Comparison of ENCODE assay signal across 1 cellular context in genomic region chr9:136740971-136741884, GRCh38.
TF ChIP-seq lines count a peak whose summit lies in the region.

No MANE protein-coding gene starts in this region.

TF ChIP-seq in HepG2, 621 proteins besides CTCF, POLR2A, EP300 and RAD21 (continued from another document and continues in another):
- TF ChIP-seq ZBTB26 (CRISPR knock-in tag; IDR thresholded peaks at IDR 0.05; ENCODE audit: borderline replicate concordance) (0 out of 2 replicates have a peak, but pooled peaks have one; percentile 32), MEIS2 (CRISPR knock-in tag; IDR thresholded peaks at IDR 0.05) (no peak), ZNF7 (CRISPR knock-in tag; IDR thresholded peaks at IDR 0.05) (no peak), TAF1 (CRISPR knock-in tag; IDR thresholded peaks at IDR 0.05) (no peak), TOPORS (CRISPR knock-in tag; IDR thresholded peaks at IDR 0.05) (no peak), ZBTB40 (IDR thresholded peaks at IDR 0.05) (no peak), ZBTB40 (CRISPR knock-in tag; IDR thresholded peaks at IDR 0.05) (peak; percentile 32; the same call in 1 of the 2 replicates), TGIF2 (CRISPR knock-in tag; IDR thresholded peaks at IDR 0.05) (peak; percentile 69; the same call in 1 of the 2 replicates), ZNF276 (CRISPR knock-in tag; IDR thresholded peaks at IDR 0.05; ENCODE audit: low read depth) (peak; percentile 73; the same call in 1 of the 2 replicates), SNAPC2 (CRISPR knock-in tag; IDR thresholded peaks at IDR 0.05) (no peak), CREBL2 (CRISPR knock-in tag; IDR thresholded peaks at IDR 0.05; ENCODE audit: borderline replicate concordance) (no peak), ZBTB34 (CRISPR knock-in tag; IDR thresholded peaks at IDR 0.05) (no peak), HNF1B (CRISPR knock-in tag; IDR thresholded peaks at IDR 0.05) (peak; percentile 77), ZNF614 (CRISPR knock-in tag; IDR thresholded peaks at IDR 0.05; ENCODE audit: borderline replicate concordance) (no peak), ZSCAN31 (CRISPR knock-in tag; IDR thresholded peaks at IDR 0.05; ENCODE audit: low read depth) (no peak), ZBTB7A (CRISPR knock-in tag; IDR thresholded peaks at IDR 0.05) (peak; percentile 65), HES4 (CRISPR knock-in tag; IDR thresholded peaks at IDR 0.05; ENCODE audit: borderline replicate concordance) (peak; percentile 83; the same call in 1 of the 2 replicates), FOXC1 (CRISPR knock-in tag; IDR thresholded peaks at IDR 0.05; ENCODE audit: borderline replicate concordance) (0 out of 2 replicates have a peak, but pooled peaks have one; percentile 69), ZNF317 (CRISPR knock-in tag; IDR thresholded peaks at IDR 0.05) (0 out of 2 replicates have a peak, but pooled peaks have one; percentile 67), ZEB1 (IDR thresholded peaks at IDR 0.05; ENCODE audit: insufficient replicate concordance, low read depth) (no peak), ZFX (CRISPR knock-in tag; IDR thresholded peaks at IDR 0.05; ENCODE audit: low read depth) (peak; percentile 79), ZUFSP (CRISPR knock-in tag; IDR thresholded peaks at IDR 0.05; ENCODE audit: borderline replicate concordance) (no peak), ATF5 (CRISPR knock-in tag; IDR thresholded peaks at IDR 0.05; ENCODE audit: low read depth) (no peak), RELA (CRISPR knock-in tag; IDR thresholded peaks at IDR 0.05) (no peak), ZBTB43 (CRISPR knock-in tag; conservative IDR thresholded peaks at IDR 0.05) (peak; percentile 75; the same call in 1 of the 2 replicates), ZNF704 (CRISPR knock-in tag; IDR thresholded peaks at IDR 0.05; ENCODE audit: borderline replicate concordance) (no peak), ELF4 (CRISPR knock-in tag; IDR thresholded peaks at IDR 0.05; ENCODE audit: borderline replicate concordance) (no peak), ZSCAN12 (CRISPR knock-in tag; IDR thresholded peaks at IDR 0.05) (peak; percentile 23; the same call in 1 of the 2 replicates), SP5 (CRISPR knock-in tag; IDR thresholded peaks at IDR 0.05; ENCODE audit: borderline replicate concordance, low read depth) (peak; percentile 44; the same call in 1 of the 2 replicates), ZNF333 (CRISPR knock-in tag; IDR thresholded peaks at IDR 0.05; ENCODE audit: borderline replicate concordance) (no peak), CHD4 (IDR thresholded peaks at IDR 0.05; ENCODE audit: borderline replicate concordance, low read length) (no peak), ZNF232 (CRISPR knock-in tag; IDR thresholded peaks at IDR 0.05; ENCODE audit: borderline replicate concordance) (peak; percentile 79), ELF3 (CRISPR knock-in tag; IDR thresholded peaks at IDR 0.05) (peak; percentile 47; the same call in 1 of the 2 replicates), ARNTL (CRISPR knock-in tag; IDR thresholded peaks at IDR 0.05) (peak; percentile 80), RNF2 (conservative IDR thresholded peaks at IDR 0.05; ENCODE audit: low read depth) (0 out of 2 replicates have a peak, but pooled peaks have one; percentile 45), ZNF724P (CRISPR knock-in tag; IDR thresholded peaks at IDR 0.05; ENCODE audit: borderline replicate concordance) (peak; percentile 81), IKZF4 (CRISPR knock-in tag; IDR thresholded peaks at IDR 0.05; ENCODE audit: borderline replicate concordance, low read depth, not compliant biosample characterization) (peak; percentile 46)
